32 cellular contexts compared by ENCODE assay signal in the genomic region with DNA sequence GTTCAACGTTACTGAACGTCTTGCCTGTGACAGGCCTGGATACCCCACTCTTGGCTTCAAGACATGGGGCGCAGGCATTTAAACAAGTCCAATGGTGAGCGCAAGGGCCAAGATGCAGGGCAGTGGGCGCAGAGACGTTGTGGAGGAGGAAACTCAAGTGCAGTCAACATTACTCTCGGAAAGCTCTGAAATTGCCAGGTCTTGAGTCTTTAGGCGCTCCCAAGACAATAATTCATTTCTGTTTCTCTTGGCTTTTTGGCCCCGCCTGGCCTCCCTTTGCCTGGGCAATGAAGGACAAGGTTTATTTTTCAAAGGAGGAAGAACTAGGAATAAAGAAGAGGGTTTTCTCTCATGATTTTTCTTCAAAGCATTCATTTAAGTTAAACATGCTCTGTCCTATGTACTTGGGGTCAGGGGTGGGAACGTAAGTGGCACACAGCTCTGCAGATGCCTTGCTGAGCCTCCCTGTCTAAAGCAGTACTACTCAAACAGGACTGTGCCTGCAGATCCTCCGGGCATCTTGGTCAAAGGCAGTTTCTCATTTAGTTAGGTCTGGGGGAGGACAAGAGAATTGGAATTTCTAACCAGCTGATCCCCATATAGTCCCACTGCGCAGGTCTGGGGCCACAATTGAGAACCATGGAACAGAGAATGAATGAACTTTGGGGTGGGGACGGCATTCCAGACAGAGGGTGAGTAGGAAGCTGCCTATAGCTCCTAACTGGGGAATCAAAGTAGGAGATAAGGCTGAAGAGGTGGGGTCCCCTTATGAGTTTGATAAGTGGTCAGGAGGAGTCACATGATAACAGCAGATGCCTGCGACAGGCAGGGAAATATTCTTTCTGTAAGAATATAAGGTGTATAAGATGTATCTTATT. TPM values are rescaled to one million over a fixed set of nuclear protein-coding genes. Genes with fewer than 3 reads are reported as not detected.
A peak's percentile ranks its signal among the peaks of the same experiment; 100 is the strongest.
DNase-seq lines count a peak whose midpoint lies in the region; ATAC-seq and TF ChIP-seq lines count a peak whose summit lies in the region.
"Had no signal": no experiment of that assay in that cellular context is flagged by ENCODE, and none has a peak within 500 bp of the region (broad histone marks: within the 10 kb centered on the region; RNA-seq: fewer than 3 reads in every experiment).

No MANE protein-coding gene starts in this region.

- H3K27ac ChIP-seq in left ventricle myocardium inferior (replicated peaks) (peak overlapping the region; percentile 65), gastrocnemius medialis (peak overlapping the region in 3 of 4 donors; percentile 24 to 81 (median 61)), uterus (peak overlapping the region; percentile 39 to 70)
- H3K27ac ChIP-seq: ascending aorta, left lung, pancreas, SJSA1, thoracic aorta had no signal

- H3K27me3 ChIP-seq in left ventricle myocardium inferior (ENCODE audit: low read depth): no peaks in the 10 kb centered on the region
- no peaks in the 10 kb centered on the region for H3K27me3 ChIP-seq in gastrocnemius medialis
- no peaks in the 10 kb centered on the region for H3K27me3 ChIP-seq in uterus
- H3K27me3 ChIP-seq: ascending aorta, left lung, pancreas, SJSA1 had no signal

- H3K4me1 ChIP-seq in left ventricle myocardium inferior: peaks cover 67% of the 10 kb centered on the region
- H3K4me1 ChIP-seq in gastrocnemius medialis: peaks cover 45 to 71% of the 10 kb centered on the region in 2 donors
- peaks cover 10 to 16% of the 10 kb centered on the region in 2 donors for H3K4me1 ChIP-seq in uterus
- H3K4me1 ChIP-seq: pancreas had no signal

- H3K4me3 ChIP-seq in left ventricle myocardium inferior (no peak overlapping the region), gastrocnemius medialis (no peak overlapping the region), uterus (no peak overlapping the region)
- H3K4me3 ChIP-seq: A549, ascending aorta, GM12878, GM23338, left lung, pancreas, SJSA1, thoracic aorta had no signal

- intact Hi-C loops in left ventricle myocardium inferior (cut with micrococcal nuclease) (loop anchor here (5.0 kb wide), 1 partner anchor 57 kb away; no protein-coding TSS in a partner anchor), Right ventricle myocardium inferior (cut with DNase I) (no loop called here), left colon (cut with DNase I, micrococcal nuclease) (loop anchor here in 1 of 2 donors (10.0 kb wide), 1 partner anchor 175 kb away; a partner anchor contains a TSS), gastrocnemius medialis (cut with DNase I; ENCODE audit: low total_unique reads) (no loop called here), uterus (cut with DNase I; ENCODE audit: low total_unique reads) (loop anchor here (5.0 kb wide), 1 partner anchor 57 kb away; no protein-coding TSS in a partner anchor)

- TF ChIP-seq CTCF in left ventricle myocardium inferior (IDR thresholded peaks at IDR 0.05; ENCODE audit: borderline replicate concordance) (no peak), gastrocnemius medialis (IDR thresholded peaks at IDR 0.05 in 4 of 5, conservative IDR thresholded peaks at IDR 0.05 in 1 of 5) (no peak), uterus (IDR thresholded peaks at IDR 0.05) (no peak), GM10266 (IDR thresholded peaks at IDR 0.05; ENCODE audit: control insufficient read depth, insufficient read depth, low read depth, missing control alignments) (no peak)

- H3K36me3 ChIP-seq in left ventricle myocardium inferior (peaks cover 27% of the 10 kb centered on the region), gastrocnemius medialis (peaks cover 0 to 25% of the 10 kb centered on the region in 2 donors), uterus (no peaks in the 10 kb centered on the region)

- in situ Hi-C loops in gastrocnemius medialis (cut with MboI; ENCODE audit: low sequenced_read_pairs in 4 of 4): loop anchor here (5.0 kb wide), 2 partner anchors 52 to 57 kb away; no protein-coding TSS in a partner anchor

- no peaks in the 10 kb centered on the region for H3K9me3 ChIP-seq in left ventricle myocardium inferior (replicated peaks)
- no peaks in the 10 kb centered on the region for H3K9me3 ChIP-seq in gastrocnemius medialis
- no peaks in the 10 kb centered on the region for H3K9me3 ChIP-seq in uterus
- H3K9me3 ChIP-seq: A549, ascending aorta, left lung, pancreas, SJSA1, thoracic aorta had no signal

- ATAC-seq in Right ventricle myocardium inferior (no peak), left colon (peak; percentile 9), gastrocnemius medialis (no peak)
- ATAC-seq: A549; activated CD4-positive, alpha-beta T cell treated with anti-CD3 and anti-CD28 coated beads for 36 hours; activated CD8-positive, alpha-beta T cell treated with anti-CD3 and anti-CD28 coated beads, Interleukin-2, amount 10 ng/mL, durations not matched to agents 7 days and 5 days; GM12878; GM23338; left lung; natural killer cell treated with Interleukin-12 subunit alpha and Interleukin-12 subunit beta and Interleukin-15 and Interleukin-18, amount 100 ng/mL, for 72 hours had no signal

- TF ChIP-seq POLR2A in gastrocnemius medialis (IDR thresholded peaks at IDR 0.05) (no peak), uterus (IDR thresholded peaks at IDR 0.05) (no peak)

- no peak for DNase-seq in left ventricle myocardium inferior
- DNase-seq in Right ventricle myocardium inferior (ENCODE audit: missing footprints): no peak
- DNase-seq in left colon: peak in 1 of 2 donors; percentile 21
- no peak for DNase-seq in gastrocnemius medialis
- DNase-seq in uterus: no peak
- DNase-seq in GM10266 (ENCODE audit: extremely low spot score): no peak
- DNase-seq in NCI-H446 treated with DMSO at 0.1 percent for 48 hours (lab: John Stamatoyannopoulos, UW): no peak
- DNase-seq in NK-92 treated with Interleukin-12 subunit alpha and Interleukin-12 subunit beta, amount 100 ng/mL, for 24 hours (lab: John Stamatoyannopoulos, UW): no peak
- DNase-seq: activated CD4-positive, alpha-beta T cell treated with anti-CD3 and anti-CD28 coated beads for 36 hours; activated CD8-positive, alpha-beta T cell treated with anti-CD3 and anti-CD28 coated beads, Interleukin-2, amount 10 ng/mL, durations not matched to agents 7 days and 5 days; activated effector memory CD4-positive, alpha-beta T cell treated with Interleukin-2 at 50 U/mL for 16 hours; activated naive CD8-positive, alpha-beta T cell treated with anti-CD3 and anti-CD28 coated beads for 36 hours; activated T-cell treated with anti-CD3 and anti-CD28 coated beads for 4 hours; AML-193; CD4-positive, alpha-beta T cell; hypothalamus; immature natural killer cell; left lung; midbrain; NCI-H1105 treated with DMSO at 0.1 percent for 48 hours; NCI-H1930; NCI-H524 treated with DMSO at 0.1 percent for 48 hours; pancreas; stimulated activated naive CD4-positive, alpha-beta T cell; T-helper 1 cell had no signal

RNA-seq across cellular contexts. Expression of a gene that starts 13.1 kb away (rescaled TPM):
- total RNA-seq in left ventricle myocardium inferior: 31.4 TPM
- total RNA-seq in Right ventricle myocardium inferior: 32.7 TPM
- total RNA-seq in left colon: 10 to 100 TPM; 70.2 to 89.7 TPM
- 10 to 100 TPM; 20.0 to 37.7 (median 24.9) TPM for total RNA-seq in gastrocnemius medialis
- total RNA-seq in uterus: 10 to 100 TPM; 16.1 to 96.2 (median 66.5) TPM

RNA-seq across cellular contexts. Expression of a gene that starts 31.8 kb away (rescaled TPM):
- total RNA-seq in left ventricle myocardium inferior: 10.0 TPM
- 9.9 TPM for total RNA-seq in Right ventricle myocardium inferior
- total RNA-seq in left colon: 10 to 100 TPM; 14.7 to 16.1 TPM
- total RNA-seq in gastrocnemius medialis: 1 to 10 TPM; 4.9 to 6.2 (median 5.7) TPM
- 10 to 100 TPM in 2 of 4 donors, 1 to 10 TPM in 1, under 1 TPM in 1; 0.77 to 26.2 (median 10.8) TPM for total RNA-seq in uterus

RNA-seq across cellular contexts. Expression of a gene that starts 49.3 kb away (rescaled TPM):
- 57.4 TPM for total RNA-seq in left ventricle myocardium inferior
- total RNA-seq in Right ventricle myocardium inferior: 58.9 TPM
- 10 to 100 TPM; 27.9 to 31.4 TPM for total RNA-seq in left colon
- total RNA-seq in gastrocnemius medialis: 10 to 100 TPM; 41.9 to 66.5 (median 53.9) TPM
- 10 to 100 TPM in 1 of 4 donors, 1 to 10 TPM in 3; 2.9 to 49.6 (median 4.9) TPM for total RNA-seq in uterus

RNA-seq across cellular contexts. Expression of a gene that starts 51.8 kb away (rescaled TPM):
- total RNA-seq in left ventricle myocardium inferior: 354 TPM
- total RNA-seq in Right ventricle myocardium inferior: 411 TPM
- total RNA-seq in left colon: 100 to 1,000 TPM; 243 to 278 TPM
- 100 to 1,000 TPM; 191 to 283 (median 251) TPM for total RNA-seq in gastrocnemius medialis
- total RNA-seq in uterus: 100 to 1,000 TPM in 3 of 4 donors, 10 to 100 TPM in 1; 76.3 to 387 (median 237) TPM

RNA-seq across cellular contexts. Expression of a gene that starts 58.7 kb away (rescaled TPM):
- total RNA-seq in left ventricle myocardium inferior: 18.4 TPM
- 25.8 TPM for total RNA-seq in Right ventricle myocardium inferior
- total RNA-seq in left colon: 10 to 100 TPM in 1 of 2 donors, 1 to 10 TPM in 1; 8.4 to 41.6 TPM
- 10 to 100 TPM in 2 of 4 donors, 1 to 10 TPM in 2; 6.8 to 18.2 (median 11.3) TPM for total RNA-seq in gastrocnemius medialis
- total RNA-seq in uterus: 100 to 1,000 TPM; 107 to 377 (median 224) TPM

Comparison
In these comparisons a context has a peak if more than half of its experiments do, and no peak if none do; other contexts are left out.
1. intact Hi-C loops: an anchor here in left ventricle myocardium inferior (5.0 kb wide) and uterus (5.0 kb wide); none called in Right ventricle myocardium inferior and gastrocnemius medialis.